ENCODE assay signal across 7 cellular contexts in genomic region chr20:46767127-46767761, GRCh38. TPM values are rescaled to one million over a fixed set of nuclear protein-coding genes. Genes with fewer than 3 reads are reported as not detected.
DNase-seq lines count a peak whose midpoint lies in the region; FAIRE-seq and TF ChIP-seq lines count a peak whose summit lies in the region.

No MANE protein-coding gene starts in this region.

- H3K27ac ChIP-seq in DOHH2 (ENCODE audit: low read depth, low read length) = no peak overlapping the region
- no peak overlapping the region for H3K27ac ChIP-seq in OCI-LY7 (ENCODE audit: low read depth, low read length, poor library complexity, severe bottlenecking)
- H3K27ac ChIP-seq in endothelial cell of umbilical vein (ENCODE audit: insufficient read depth, low read depth, low read length) = no peak overlapping the region
- H3K27ac ChIP-seq in sigmoid colon = no peak overlapping the region

- no peak overlapping the region for H2AFZ ChIP-seq in OCI-LY7 (ENCODE audit: low read length)
- no peak overlapping the region for H2AFZ ChIP-seq in endothelial cell of umbilical vein (ENCODE audit: low read depth, low read length)

- H3K36me3 ChIP-seq in DOHH2 (ENCODE audit: control insufficient read depth, low read length) (no peaks in the 10 kb centered on the region), OCI-LY7 (ENCODE audit: insufficient read depth, low read length) (no peaks in the 10 kb centered on the region), endothelial cell of umbilical vein (ENCODE audit: control insufficient read depth in 2 of 2, extremely low read depth in 1 of 2, insufficient read depth in 2 of 2, low read length in 2 of 2) (no peaks in the 10 kb centered on the region), sigmoid colon (no peaks in the 10 kb centered on the region)

- FAIRE-seq in endothelial cell of umbilical vein (lab: Jason Lieb, UNC) = no peak

- BruUV-seq in OCI-LY7 (replicated peaks; lab: Mats Ljungman, UMichigan) (no TSS peak), endothelial cell of umbilical vein (replicated peaks; lab: Mats Ljungman, UMichigan) (no TSS peak)

- dilution Hi-C loops in endothelial cell of umbilical vein (cut with MboI; ENCODE audit: extremely low pct_ligation_motif_present, low sequenced_read_pairs) = no loop called here

- WGBS in sigmoid colon, 2 donors = 40 to 69% methylated on average over 4 of the region's 4 CpGs

- H3K4me1 ChIP-seq in DOHH2 (ENCODE audit: control insufficient read depth, low read length) = no peaks in the 10 kb centered on the region
- H3K4me1 ChIP-seq in OCI-LY7 (ENCODE audit: insufficient read depth, low read length, poor library complexity, severe bottlenecking) = peaks cover 22% of the 10 kb centered on the region
- H3K4me1 ChIP-seq in endothelial cell of umbilical vein (ENCODE audit: control insufficient read depth, extremely low read depth, insufficient read depth, low read length) = no peaks in the 10 kb centered on the region
- H3K4me1 ChIP-seq in sigmoid colon = no peaks in the 10 kb centered on the region

- H3K79me2 ChIP-seq in DOHH2 (ENCODE audit: control insufficient read depth, low read length) (no peaks in the 10 kb centered on the region), OCI-LY7 (ENCODE audit: insufficient read depth, low read depth, low read length) (no peaks in the 10 kb centered on the region), endothelial cell of umbilical vein (ENCODE audit: control insufficient read depth, insufficient read depth, low read length) (no peaks in the 10 kb centered on the region)

- H3K27me3 ChIP-seq in DOHH2 (ENCODE audit: control insufficient read depth, low read length) (no peaks in the 10 kb centered on the region), endothelial cell of umbilical vein (ENCODE audit: control insufficient read depth in 2 of 2, insufficient read depth in 2 of 2, low read length in 2 of 2) (peaks cover 0 to 2% of the 10 kb centered on the region in 2 experiments), sigmoid colon (peaks cover 0 to 3% (median 0%) of the 10 kb centered on the region in 3 donors)

- CTCF ChIA-PET in OCI-LY7 (lab: Charles Lee; ENCODE audit: unreplicated experiment) (no interaction called here), endothelial cell of umbilical vein (lab: Charles Lee) (interaction anchor here (1.8 kb wide), 1 partner anchor 13 kb away, joined by 14 read pairs; no protein-coding TSS in a partner anchor)

- H3K9me1 ChIP-seq in endothelial cell of umbilical vein (replicated peaks; ENCODE audit: control insufficient read depth, extremely low read depth, insufficient read depth, low read length) = no peaks in the 10 kb centered on the region

- POLR2A ChIA-PET in OCI-LY7 (lab: Charles Lee) (no interaction called here), endothelial cell of umbilical vein (lab: Charles Lee) (no interaction called here)

- H4K20me1 ChIP-seq in DOHH2 (ENCODE audit: control insufficient read depth, insufficient read depth, low read depth, low read length) = no peaks in the 10 kb centered on the region
- H4K20me1 ChIP-seq in OCI-LY7 (ENCODE audit: insufficient read depth, low read length) = no peaks in the 10 kb centered on the region
- H4K20me1 ChIP-seq in endothelial cell of umbilical vein (replicated peaks; ENCODE audit: control insufficient read depth, extremely low read depth, insufficient read depth, low read length) = no peaks in the 10 kb centered on the region

- peak; percentile 90 for DNase-seq in HPDE6-E6E7 (ENCODE audit: extremely low spot score)
- DNase-seq in OCI-LY7 (ENCODE audit: low spot score) = peak; percentile 62
- DNase-seq in endothelial cell of umbilical vein (ENCODE audit: low read depth, low spot score) = peak; percentile 25
- no peak for DNase-seq in sigmoid colon
- no peak for DNase-seq in midbrain (lab: John Stamatoyannopoulos, UW)
- DNase-seq in activated CD8-positive, alpha-beta memory T cell treated with anti-CD3 and anti-CD28 coated beads, Interleukin-2, amount 50 U/mL, for 4 hours = no peak

- TF ChIP-seq CTCF in DOHH2 (IDR thresholded peaks at IDR 0.05; ENCODE audit: low read depth, low read length, poor library complexity, severe bottlenecking) (peak; percentile 88), OCI-LY7 (conservative IDR thresholded peaks at IDR 0.05; ENCODE audit: low read length) (peak; percentile 97), endothelial cell of umbilical vein (IDR thresholded peaks at IDR 0.05; ENCODE audit: extremely low read depth in 1 of 2, insufficient read depth in 1 of 2, low read depth in 1 of 2, low read length in 2 of 2) (peak; percentile 60 to 64), sigmoid colon (IDR thresholded peaks at IDR 0.05) (peak in 3 of 4 experiments; percentile 10 to 30 (median 27))

- H3K9me2 ChIP-seq in DOHH2 (replicated peaks; ENCODE audit: control insufficient read depth, low read length) (no peaks in the 10 kb centered on the region), OCI-LY7 (ENCODE audit: insufficient read depth, low read length) (no peaks in the 10 kb centered on the region)

- H3K4me3 ChIP-seq in DOHH2 (ENCODE audit: low read length) (no peak overlapping the region), OCI-LY7 (ENCODE audit: low read depth, low read length, poor library complexity, severe bottlenecking) (no peak overlapping the region), endothelial cell of umbilical vein (replicated peaks in 1 of 3; ENCODE audit: insufficient read depth in 1 of 3, low read depth in 1 of 3, low read length in 3 of 3) (no peak overlapping the region), sigmoid colon (no peak overlapping the region)

- intact Hi-C loops in OCI-LY7 (cut with micrococcal nuclease; ENCODE audit: unreplicated experiment) = no loop called here
- intact Hi-C loops in endothelial cell of umbilical vein (cut with micrococcal nuclease) = loop anchor here (1.0 kb wide), 1 partner anchor 383 kb away; no protein-coding TSS in a partner anchor
- intact Hi-C loops in sigmoid colon (cut with DNase I) = no loop called here

- no peaks in the 10 kb centered on the region for H3F3A ChIP-seq in DOHH2 (ENCODE audit: control insufficient read depth, insufficient read depth)

- TF ChIP-seq POLR2A in endothelial cell of umbilical vein (IDR thresholded peaks at IDR 0.05; ENCODE audit: low read depth, low read length) (no peak), sigmoid colon (IDR thresholded peaks at IDR 0.05) (no peak)

- H3K4me2 ChIP-seq in DOHH2 (ENCODE audit: low read length) (no peak overlapping the region), OCI-LY7 (ENCODE audit: low read length) (no peak overlapping the region), endothelial cell of umbilical vein (ENCODE audit: insufficient read depth, low read length) (no peak overlapping the region)

- no peak overlapping the region for H3K9ac ChIP-seq in endothelial cell of umbilical vein (replicated peaks; ENCODE audit: extremely low read depth, insufficient read depth, low read length)

- H3K9me3 ChIP-seq in DOHH2 (ENCODE audit: control insufficient read depth, insufficient read depth, low read length) (no peaks in the 10 kb centered on the region), OCI-LY7 (ENCODE audit: low read length) (no peaks in the 10 kb centered on the region), endothelial cell of umbilical vein (replicated peaks; ENCODE audit: control insufficient read depth, insufficient read depth, low read length) (no peaks in the 10 kb centered on the region), sigmoid colon (no peaks in the 10 kb centered on the region)

- no peak for TF ChIP-seq EP300 in sigmoid colon (IDR thresholded peaks at IDR 0.05)

TF ChIP-seq in endothelial cell of umbilical vein, 7 proteins besides CTCF, POLR2A, EP300 and RAD21:
- no peak for TF ChIP-seq GATA2 (IDR thresholded peaks at IDR 0.05; ENCODE audit: insufficient read depth, insufficient read length, low read depth, low read length)

RNA-seq across cellular contexts. Expression of gene SLC2A10, which starts 57.8 kb away (rescaled TPM):
- not detected in 2 replicates for total RNA-seq in OCI-LY7 (2014; rRNA removed; shearing (Covaris generic))
- not detected in 2 replicates for total RNA-seq in OCI-LY7 (2022)
- 11.1 and 11.2 TPM in 2 replicates for total RNA-seq in endothelial cell of umbilical vein
- polyA plus RNA-seq in endothelial cell of umbilical vein = 13.6 and 14.9 TPM in 2 replicates
- polyA plus RNA-seq in endothelial cell of umbilical vein (2011; cell fraction: cytosol; rRNA removed) = 8.1 and 9.8 TPM in 2 replicates
- polyA plus RNA-seq in endothelial cell of umbilical vein (2011; cell fraction: nucleus; rRNA removed) = 11.1 and 13.2 TPM in 2 replicates
- 6.3 and 10.2 TPM in 2 replicates for polyA plus RNA-seq in endothelial cell of umbilical vein (2012)
- polyA minus RNA-seq in endothelial cell of umbilical vein = 22.6 and 27.6 TPM in 2 replicates
- not detected for polyA minus RNA-seq in endothelial cell of umbilical vein (2011; cell fraction: cytosol; rRNA and poly(A)+ RNA removed)
- polyA minus RNA-seq in endothelial cell of umbilical vein (2011; cell fraction: nucleus; rRNA and poly(A)+ RNA removed) = 10.2 and 11.9 TPM in 2 replicates
- 10 to 100 TPM in 1 of 4 donors, 1 to 10 TPM in 3; 6.4 to 18.8 (median 8.8) TPM for total RNA-seq in sigmoid colon
- 10 to 100 TPM in 2 of 3 donors, 1 to 10 TPM in 1; 8.6 to 28.2 (median 10.9) TPM for polyA plus RNA-seq in sigmoid colon

Comparison
In these comparisons a context has a peak if more than half of its experiments do, and no peak if none do; other contexts are left out.
1. CTCF ChIP-seq: peak in every context shown above with its lines; median percentile 97 in OCI-LY7; 88 in DOHH2; 62 in endothelial cell of umbilical vein; 27 in sigmoid colon.
2. DNase-seq: peak in HPDE6-E6E7 (single experiment), OCI-LY7 (single experiment) and endothelial cell of umbilical vein (single experiment); none in sigmoid colon (single experiment), midbrain (single experiment) and activated CD8-positive, alpha-beta memory T cell treated with anti-CD3 and anti-CD28 coated beads, Interleukin-2, amount 50 U/mL, for 4 hours (single experiment).
3. RNA of gene SLC2A10, which starts 57.8 kb away (total RNA-seq): 11.1 to 11.2 TPM in endothelial cell of umbilical vein and 6.4 to 18.8 TPM in sigmoid colon; not detected in OCI-LY7; every median in the first group is over 4 times any median in the second.